21 cellular contexts compared by ENCODE assay signal in the genomic region with DNA sequence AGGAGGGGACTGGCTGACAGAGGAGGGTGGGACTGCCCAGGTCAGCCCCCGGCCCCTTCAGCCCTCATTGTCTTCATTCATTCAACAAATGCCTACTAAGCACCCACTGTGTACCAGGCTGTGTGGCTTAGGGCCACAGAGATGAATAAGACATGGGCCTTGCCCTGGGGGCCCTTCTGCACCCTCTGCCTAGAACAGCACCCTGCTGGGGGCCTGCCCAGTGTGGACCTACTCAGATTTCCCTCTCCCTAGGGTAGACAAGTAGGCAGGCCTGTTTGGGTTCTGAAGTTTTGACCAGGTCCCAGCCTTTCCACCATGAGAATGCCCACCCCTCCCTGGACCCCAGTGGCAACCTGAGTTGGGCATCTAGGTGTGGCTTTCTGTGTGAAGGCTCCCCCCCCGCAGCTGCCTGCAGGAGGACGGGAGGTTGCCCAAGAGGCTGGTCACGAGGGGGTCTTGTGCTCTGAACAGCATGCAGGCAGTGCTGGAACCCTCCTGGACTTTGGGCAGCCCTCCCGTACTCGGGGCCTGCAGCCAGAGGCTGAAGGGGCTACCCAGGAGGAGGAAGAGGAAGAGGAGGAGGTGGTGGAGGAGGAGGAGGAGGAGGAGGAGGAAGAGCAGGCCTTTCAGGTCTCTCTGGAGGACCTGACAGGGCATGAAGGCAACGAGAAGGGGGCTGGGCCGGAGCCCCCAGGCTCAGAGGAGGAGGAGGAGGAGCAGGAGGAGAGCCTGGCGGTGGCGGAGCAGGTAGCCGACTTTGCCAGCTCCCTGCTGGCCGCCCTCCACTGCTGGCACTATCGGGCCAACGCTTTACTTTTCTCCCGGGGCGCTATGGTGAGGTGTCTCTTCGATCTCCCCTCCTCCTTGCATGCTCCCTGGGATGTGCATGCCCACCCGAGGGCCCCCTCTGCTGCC. TPM values are rescaled to one million over a fixed set of nuclear protein-coding genes. Genes with fewer than 3 reads are reported as not detected.
DNase-seq lines count a peak whose midpoint lies in the region; ATAC-seq and TF ChIP-seq lines count a peak whose summit lies in the region.
"Had no signal": no experiment of that assay in that cellular context is flagged by ENCODE, and none has a peak within 500 bp of the region (broad histone marks: within the 10 kb centered on the region; RNA-seq: fewer than 3 reads in every experiment).

No MANE protein-coding gene starts in this region.

- peaks cover 8% of the 10 kb centered on the region for H3K79me2 ChIP-seq in smooth muscle cell (ENCODE audit: low read depth)

- intact Hi-C loops in dorsolateral prefrontal cortex (cut with DNase I): no loop called here
- intact Hi-C loops in thyroid gland (cut with DNase I): no loop called here

- no peak overlapping the region for H3K9ac ChIP-seq in smooth muscle cell (ENCODE audit: low read depth)

- H3K4me1 ChIP-seq in thyroid gland: peaks cover 39 to 51% of the 10 kb centered on the region in 2 donors
- peaks cover 3% of the 10 kb centered on the region for H3K4me1 ChIP-seq in smooth muscle cell (ENCODE audit: low read depth)

- DNase-seq in dorsolateral prefrontal cortex (no peak), midbrain (lab: John Stamatoyannopoulos, UW) (peak; percentile 46), thyroid gland (peak; percentile 74 to 80), smooth muscle cell (lab: John Stamatoyannopoulos, UW; ENCODE audit: unreplicated experiment) (no peak), AML-193 (lab: John Stamatoyannopoulos, UW) (no peak)
- DNase-seq: activated CD4-positive, alpha-beta memory T cell treated with anti-CD3 and anti-CD28 coated beads, Interleukin-2, amount 10 ng/mL, durations not matched to agents 7 days and 5 days; activated naive CD4-positive, alpha-beta T cell; activated T-cell treated with anti-CD3 and anti-CD28 coated beads, Interleukin-2, amount 50 U/mL, for 1 hour; central memory CD4-positive, alpha-beta T cell; IMR-90; NCI-H1436 treated with DMSO at 0.1 percent for 48 hours; NCI-H524; retina; RPMI8226; stimulated activated CD4-positive, alpha-beta T cell treated with anti-CD3 and anti-CD28 coated beads, Interleukin-15, amount 100 ng/mL, for 24 hours; trophoblast cell had no signal

- no peak for ATAC-seq in GM18907 (IDR thresholded peaks at IDR 0.05; ENCODE audit: unreplicated experiment)

- H3F3A ChIP-seq in smooth muscle cell (ENCODE audit: low read depth): no peaks in the 10 kb centered on the region

- TF ChIP-seq RAD21 in Ishikawa (IDR thresholded peaks at IDR 0.05; ENCODE audit: low read depth): no peak

- H3K9me3 ChIP-seq in thyroid gland (no peaks in the 10 kb centered on the region), smooth muscle cell (replicated peaks; ENCODE audit: low read depth) (no peaks in the 10 kb centered on the region)
- H3K9me3 ChIP-seq: esophagus muscularis mucosa, gastroesophageal sphincter, mucosa of descending colon had no signal

- TF ChIP-seq POLR2A in thyroid gland (IDR thresholded peaks at IDR 0.05): no peak

- no peak overlapping the region for H2AFZ ChIP-seq in smooth muscle cell (ENCODE audit: low read depth)

- H3K36me3 ChIP-seq in thyroid gland (peaks cover 26 to 30% of the 10 kb centered on the region in 2 donors), smooth muscle cell (ENCODE audit: low read depth) (no peaks in the 10 kb centered on the region)

- TF ChIP-seq EP300 in Ishikawa (IDR thresholded peaks at IDR 0.05; ENCODE audit: borderline replicate concordance): no peak

- peak overlapping the region in 44 of 59 donors; percentile 1 to 76 (median 55) for H3K27ac ChIP-seq in dorsolateral prefrontal cortex
- H3K27ac ChIP-seq in thyroid gland: peak overlapping the region; percentile 73 to 88 (median 83)
- no peak overlapping the region for H3K27ac ChIP-seq in smooth muscle cell (ENCODE audit: low read depth)
- H3K27ac ChIP-seq: esophagus muscularis mucosa, gastroesophageal sphincter had no signal

- H3K4me3 ChIP-seq in dorsolateral prefrontal cortex (no peak overlapping the region), thyroid gland (replicated peaks in 1 of 3) (no peak overlapping the region), smooth muscle cell (no peak overlapping the region)
- H3K4me3 ChIP-seq: esophagus muscularis mucosa, gastroesophageal sphincter, mucosa of descending colon had no signal

- H3K27me3 ChIP-seq in dorsolateral prefrontal cortex (no peaks in the 10 kb centered on the region), thyroid gland (no peaks in the 10 kb centered on the region), smooth muscle cell (ENCODE audit: low read depth) (no peaks in the 10 kb centered on the region)
- H3K27me3 ChIP-seq: esophagus muscularis mucosa, gastroesophageal sphincter had no signal

- WGBS in thyroid gland, 2 donors: 46% methylated on average over 16 to 18 of the region's 18 CpGs
- WGBS in smooth muscle cell (ENCODE audit: low lambda C conversion rate): 98% methylated on average over 10 of the region's 18 CpGs

- TF ChIP-seq CTCF in dorsolateral prefrontal cortex (IDR thresholded peaks at IDR 0.05 in 54 of 56, conservative IDR thresholded peaks at IDR 0.05 in 2 of 56; ENCODE audit: low read depth in 1 of 56, partially characterized antibody in 56 of 56): no peak
- no peak for TF ChIP-seq CTCF in thyroid gland (IDR thresholded peaks at IDR 0.05)
- TF ChIP-seq CTCF in smooth muscle cell (IDR thresholded peaks at IDR 0.05; ENCODE audit: borderline replicate concordance, insufficient read depth, poor library complexity, severe bottlenecking): no peak

- peaks cover 14% of the 10 kb centered on the region for H4K20me1 ChIP-seq in smooth muscle cell (ENCODE audit: low read depth)

- H3K4me2 ChIP-seq in smooth muscle cell: no peak overlapping the region

TF ChIP-seq in Ishikawa, 13 proteins besides CTCF, POLR2A, EP300 and RAD21:
- TF ChIP-seq, protein P1, sequence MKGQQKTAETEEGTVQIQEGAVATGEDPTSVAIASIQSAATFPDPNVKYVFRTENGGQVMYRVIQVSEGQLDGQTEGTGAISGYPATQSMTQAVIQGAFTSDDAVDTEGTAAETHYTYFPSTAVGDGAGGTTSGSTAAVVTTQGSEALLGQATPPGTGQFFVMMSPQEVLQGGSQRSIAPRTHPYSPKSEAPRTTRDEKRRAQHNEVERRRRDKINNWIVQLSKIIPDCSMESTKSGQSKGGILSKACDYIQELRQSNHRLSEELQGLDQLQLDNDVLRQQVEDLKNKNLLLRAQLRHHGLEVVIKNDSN (IDR thresholded peaks at IDR 0.05): 0 out of 2 replicates have a peak, but pooled peaks have one; percentile 14
- TF ChIP-seq CEBPB (IDR thresholded peaks at IDR 0.05) (no peak), ZBTB7A (IDR thresholded peaks at IDR 0.05; ENCODE audit: low read depth) (peak; percentile 37; the same call in 1 of the 2 replicates), REST (IDR thresholded peaks at IDR 0.05; ENCODE audit: low read depth) (peak; percentile 2; the same call in 1 of the 2 replicates)

RNA-seq across cellular contexts. Expression of gene PLEKHG3, which starts 33.4 kb away (rescaled TPM):
- total RNA-seq in dorsolateral prefrontal cortex (100 to 1,000 TPM in 43 of 120 experiments, 10 to 100 TPM in 77; 27.1 to 361 (median 85.0) TPM), thyroid gland (10 to 100 TPM; 41.0 to 83.0 (median 54.6) TPM), smooth muscle cell (15.6 and 17.6 TPM in 2 replicates)
- 18.3 and 21.9 TPM in 2 replicates for polyA plus RNA-seq in smooth muscle cell

Comparison
In these comparisons a context has a peak if more than half of its experiments do, and no peak if none do; other contexts are left out.
1. DNase-seq: peak in midbrain (single experiment) and thyroid gland (2 of 2); none in dorsolateral prefrontal cortex (0 of 10), smooth muscle cell (single experiment) and AML-193 (0 of 2).